ENCODE assay signal across 32 cellular contexts in genomic region chr10:71632896-71633600, GRCh38.
"Had no signal": no experiment of that assay in that cellular context is flagged by ENCODE, and none has a peak within 500 bp of the region (broad histone marks: within the 10 kb centered on the region; RNA-seq: fewer than 3 reads in every experiment).

No MANE protein-coding gene starts in this region.

- H3K36me3 Mint-ChIP-seq: activated CD4-positive, alpha-beta memory T cell treated with anti-CD3 and anti-CD28 coated beads for 36 hours; natural killer cell; stimulated activated naive B cell treated with anti-CD40 and anti-IgM and Interleukin-4, amounts not matched to agents 10 μg/mL and 1 μg/mL and 100 μg/mL, for 72 hours had no signal

- ATAC-seq: effector memory CD8-positive, alpha-beta T cell; heart right ventricle; left lung; lower lobe of right lung; natural killer cell; stimulated activated naive B cell treated with anti-CD40 and anti-IgM and Interleukin-4, amounts not matched to agents 10 μg/mL and 1 μg/mL and 100 μg/mL, for 72 hours; upper lobe of right lung had no signal

- H3K27ac ChIP-seq: brain microvascular endothelial cell, coronary artery, dorsolateral prefrontal cortex, esophagus squamous epithelium, heart right ventricle, left lung, lower lobe of right lung, sigmoid colon, stomach, thyroid gland, upper lobe of right lung had no signal

- H3K36me3 ChIP-seq: brain microvascular endothelial cell, esophagus squamous epithelium, heart right ventricle, left lung, lower lobe of right lung, sigmoid colon, stomach, thyroid gland, upper lobe of right lung had no signal

- DNase-seq: activated CD4-positive, alpha-beta memory T cell treated with anti-CD3 and anti-CD28 coated beads for 36 hours; activated CD4-positive, alpha-beta T cell treated with anti-CD3 and anti-CD28 coated beads, Interleukin-2, amount 10 ng/mL, durations not matched to agents 24 days and 14 days; activated CD4-positive, CD25-positive, alpha-beta regulatory T cell treated with anti-CD3 and anti-CD28 coated beads, Interleukin-2, amount 50 U/mL, for 72 hours; activated CD8-positive, alpha-beta memory T cell treated with anti-CD3 and anti-CD28 coated beads, Interleukin-2, amount 50 U/mL, for 4 hours; activated gamma-delta T cell; activated naive CD4-positive, alpha-beta T cell treated with anti-CD3 and anti-CD28 coated beads, Interleukin-2, amount 50 U/mL, for 16 hours; activated T-cell treated with anti-CD3 and anti-CD28 coated beads, Interleukin-2, amount 50 U/mL, for 1 hour; amniotic stem cell; brain microvascular endothelial cell; dorsolateral prefrontal cortex; effector memory CD8-positive, alpha-beta T cell; esophagus squamous epithelium; foreskin melanocyte; heart right ventricle; left lung; lower lobe of right lung; mesenchymal stem cell; natural killer cell; retina; sigmoid colon; stimulated activated CD4-positive, alpha-beta T cell treated with anti-CD3 and anti-CD28 coated beads, Interleukin-15, amount 100 ng/mL, for 24 hours; stimulated activated CD4-positive, alpha-beta T cell treated with anti-CD3 and anti-CD28 coated beads, Interleukin-2, amount 100 ng/mL, for 24 hours; stimulated activated naive B cell treated with anti-CD40 and anti-IgM and Interleukin-4, amounts not matched to agents 10 μg/mL and 1 μg/mL and 100 μg/mL, for 72 hours; stomach; T-helper 9 cell; thyroid gland; upper lobe of right lung had no signal

- H3K4me3 ChIP-seq: coronary artery, dorsolateral prefrontal cortex, esophagus squamous epithelium, heart right ventricle, left lung, lower lobe of right lung, sigmoid colon, smooth muscle cell, stomach, thyroid gland, upper lobe of right lung had no signal

- H3K4me1 ChIP-seq: upper lobe of right lung had no signal

- H3K27me3 ChIP-seq: dorsolateral prefrontal cortex, heart right ventricle, left lung, sigmoid colon, thyroid gland, upper lobe of right lung had no signal

- H3K27me3 Mint-ChIP-seq: activated CD4-positive, alpha-beta memory T cell treated with anti-CD3 and anti-CD28 coated beads for 36 hours had no signal

- H3K4me3 Mint-ChIP-seq: activated CD4-positive, alpha-beta memory T cell treated with anti-CD3 and anti-CD28 coated beads for 36 hours; activated CD4-positive, alpha-beta T cell treated with anti-CD3 and anti-CD28 coated beads, Interleukin-2, amount 10 ng/mL, durations not matched to agents 24 days and 14 days; activated T-helper 1 cell treated with anti-CD3 and anti-CD28 coated beads, Interleukin-12 subunit alpha, Interleukin-12 subunit beta, Interleukin-2, Interleukin-4 antibody, amounts not matched to agents 30 ng/mL and 10 ng/mL and 1 ng/mL, durations not matched to agents 14 hours and 24 hours and 36 hours; effector memory CD8-positive, alpha-beta T cell; natural killer cell; stimulated activated naive B cell treated with anti-CD40 and anti-IgM and Interleukin-4, amounts not matched to agents 10 μg/mL and 1 μg/mL and 100 μg/mL, for 72 hours; T-helper 1 cell treated with Interleukin-12 subunit alpha and Interleukin-12 subunit beta and Interleukin-4 antibody, amounts not matched to agents 30 μg/mL and 1 μg/mL, for 36 hours had no signal

- H3K9me3 ChIP-seq: esophagus squamous epithelium, heart right ventricle, left lung, lower lobe of right lung, sigmoid colon, stomach, thyroid gland, upper lobe of right lung had no signal

- H3K27ac Mint-ChIP-seq: activated CD4-positive, alpha-beta memory T cell treated with anti-CD3 and anti-CD28 coated beads for 36 hours; activated CD4-positive, alpha-beta T cell treated with anti-CD3 and anti-CD28 coated beads, Interleukin-2, amount 10 ng/mL, durations not matched to agents 24 days and 14 days; activated T-helper 1 cell treated with anti-CD3 and anti-CD28 coated beads, Interleukin-12 subunit alpha, Interleukin-12 subunit beta, Interleukin-2, Interleukin-4 antibody, amounts not matched to agents 30 ng/mL and 10 ng/mL and 1 ng/mL, durations not matched to agents 14 hours and 24 hours and 36 hours; effector memory CD8-positive, alpha-beta T cell; natural killer cell; progenitor cell of endocrine pancreas; stimulated activated naive B cell treated with anti-CD40 and anti-IgM and Interleukin-4, amounts not matched to agents 10 μg/mL and 1 μg/mL and 100 μg/mL, for 72 hours; T-helper 1 cell treated with Interleukin-12 subunit alpha and Interleukin-12 subunit beta and Interleukin-4 antibody, amounts not matched to agents 30 μg/mL and 1 μg/mL, for 36 hours had no signal

- H3K9me3 Mint-ChIP-seq: activated CD4-positive, alpha-beta memory T cell treated with anti-CD3 and anti-CD28 coated beads for 36 hours; activated CD4-positive, alpha-beta T cell treated with anti-CD3 and anti-CD28 coated beads, Interleukin-2, amount 10 ng/mL, durations not matched to agents 24 days and 14 days; activated T-helper 1 cell treated with anti-CD3 and anti-CD28 coated beads, Interleukin-12 subunit alpha, Interleukin-12 subunit beta, Interleukin-2, Interleukin-4 antibody, amounts not matched to agents 30 ng/mL and 10 ng/mL and 1 ng/mL, durations not matched to agents 14 hours and 24 hours and 36 hours; effector memory CD8-positive, alpha-beta T cell; natural killer cell; stimulated activated naive B cell treated with anti-CD40 and anti-IgM and Interleukin-4, amounts not matched to agents 10 μg/mL and 1 μg/mL and 100 μg/mL, for 72 hours; T-helper 1 cell treated with Interleukin-12 subunit alpha and Interleukin-12 subunit beta and Interleukin-4 antibody, amounts not matched to agents 30 μg/mL and 1 μg/mL, for 36 hours had no signal
